In genomic region chr2:20597868-20598183, GRCh38 we compare ENCODE assay signal across 11 cellular contexts. TPM values are rescaled to one million over a fixed set of nuclear protein-coding genes. Genes with fewer than 3 reads are reported as not detected.
A peak's percentile ranks its signal among the peaks of the same experiment; 100 is the strongest.
DNase-seq lines count a peak whose midpoint lies in the region; ATAC-seq and TF ChIP-seq lines count a peak whose summit lies in the region.
"Had no signal": no experiment of that assay in that cellular context is flagged by ENCODE, and none has a peak within 500 bp of the region (broad histone marks: within the 10 kb centered on the region; RNA-seq: fewer than 3 reads in every experiment).

No MANE protein-coding gene starts in this region.

- H3K4me3 Mint-ChIP-seq in HFFc6 (no peak overlapping the region), Calu3 (ENCODE audit: low read depth, unreplicated experiment) (no peak overlapping the region)
- H3K4me3 Mint-ChIP-seq in CD4-positive, alpha-beta memory T cell, result peak overlapping the region in 1 of 8 donors; percentile 52
- H3K4me3 Mint-ChIP-seq: activated T-cell treated with anti-CD3 and anti-CD28 coated beads, Interleukin-2, amount 50 U/mL, for 4 hours had no signal

- H3K4me2 ChIP-seq in smooth muscle cell, result no peak overlapping the region

- H3K27ac Mint-ChIP-seq in HFFc6 (peak overlapping the region; percentile 94; the same call in 1 of the 2 replicates), Calu3 (ENCODE audit: unreplicated experiment) (no peak overlapping the region)
- no peak overlapping the region for H3K27ac Mint-ChIP-seq in CD4-positive, alpha-beta memory T cell

- H3K36me3 ChIP-seq in liver (ENCODE audit: control insufficient read depth in 4 of 4, insufficient read depth in 3 of 4, low read depth in 1 of 4, low read length in 3 of 4) (no peaks in the 10 kb centered on the region), smooth muscle cell (ENCODE audit: low read depth) (no peaks in the 10 kb centered on the region)
- H3K36me3 ChIP-seq in CD4-positive, alpha-beta memory T cell (ENCODE audit: insufficient read depth, low read length), result no peaks in the 10 kb centered on the region

- CTCF ChIA-PET in Calu3 (lab: Charles Lee), result no interaction called here
- CTCF ChIA-PET in CD4-positive, alpha-beta memory T cell (lab: Charles Lee; ENCODE audit: partially characterized antibody), result no interaction called here

- peaks cover 1% of the 10 kb centered on the region for H3K27me3 Mint-ChIP-seq in HFFc6 (ENCODE audit: insufficient read depth)
- no peaks in the 10 kb centered on the region for H3K27me3 Mint-ChIP-seq in Calu3 (ENCODE audit: unreplicated experiment)
- H3K27me3 Mint-ChIP-seq in CD4-positive, alpha-beta memory T cell, result no peaks in the 10 kb centered on the region

- peaks cover 19% of the 10 kb centered on the region for H3F3A ChIP-seq in smooth muscle cell (ENCODE audit: low read depth)

- H3K36me3 Mint-ChIP-seq in HFFc6 (ENCODE audit: low read depth) (no peaks in the 10 kb centered on the region), Calu3 (ENCODE audit: insufficient read depth, unreplicated experiment) (peaks cover 3% of the 10 kb centered on the region)
- peaks cover 0 to 5% of the 10 kb centered on the region in 2 donors for H3K36me3 Mint-ChIP-seq in CD4-positive, alpha-beta memory T cell

- TF ChIP-seq RAD21 in liver (IDR thresholded peaks at IDR 0.05), result no peak

- H3K4me1 ChIP-seq in liver (ENCODE audit: control insufficient read depth in 4 of 4, insufficient read depth in 4 of 4, low read length in 3 of 4), result peaks cover 50 to 74% (median 65%) of the 10 kb centered on the region in 4 donors
- H3K4me1 ChIP-seq in smooth muscle cell (ENCODE audit: low read depth), result peaks cover 53% of the 10 kb centered on the region
- no peaks in the 10 kb centered on the region for H3K4me1 ChIP-seq in CD4-positive, alpha-beta memory T cell (ENCODE audit: insufficient read depth, low read length)

- peak overlapping the region in 54 of 59 donors; percentile 0 to 95 (median 70) for H3K27ac ChIP-seq in dorsolateral prefrontal cortex
- H3K27ac ChIP-seq in liver (ENCODE audit: low read depth in 1 of 2, low read length in 2 of 2), result peak overlapping the region; percentile 82 to 85
- peak overlapping the region; percentile 98 for H3K27ac ChIP-seq in smooth muscle cell (ENCODE audit: low read depth)
- no peak overlapping the region for H3K27ac ChIP-seq in CD4-positive, alpha-beta memory T cell (ENCODE audit: low read depth, low read length)

- DNase-seq in HFFc6 (no peak), dorsolateral prefrontal cortex (peak in 3 of 10 donors; percentile 10 to 41 (median 21)), smooth muscle cell (lab: John Stamatoyannopoulos, UW; ENCODE audit: unreplicated experiment) (no peak), SK-N-DZ (ENCODE audit: low spot score) (no peak), Calu3 (no peak)
- no peak for DNase-seq in CD4-positive, alpha-beta memory T cell
- DNase-seq: activated T-cell treated with anti-CD3 and anti-CD28 coated beads, Interleukin-2, amount 50 U/mL, for 4 hours; NCI-H1105; NCI-H748 treated with DMSO at 0.1 percent for 48 hours had no signal

- H3K4me1 Mint-ChIP-seq in HFFc6 (ENCODE audit: low read depth) (peaks cover 60% of the 10 kb centered on the region), Calu3 (ENCODE audit: low read depth, unreplicated experiment) (peaks cover 47% of the 10 kb centered on the region)
- peaks cover 1 to 8% (median 3%) of the 10 kb centered on the region in 4 donors for H3K4me1 Mint-ChIP-seq in CD4-positive, alpha-beta memory T cell

- H2AFZ ChIP-seq in smooth muscle cell (ENCODE audit: low read depth), result no peak overlapping the region

- no peaks in the 10 kb centered on the region for H3K79me2 ChIP-seq in smooth muscle cell (ENCODE audit: low read depth)

- H3K27me3 ChIP-seq in dorsolateral prefrontal cortex (no peaks in the 10 kb centered on the region), liver (ENCODE audit: control insufficient read depth in 4 of 4, insufficient read depth in 4 of 4, low read length in 3 of 4) (no peaks in the 10 kb centered on the region), smooth muscle cell (ENCODE audit: low read depth) (no peaks in the 10 kb centered on the region)
- H3K27me3 ChIP-seq in CD4-positive, alpha-beta memory T cell (ENCODE audit: insufficient read depth, low read length), result no peaks in the 10 kb centered on the region

- H3K9ac ChIP-seq in liver (ENCODE audit: low read depth in 1 of 2, low read length in 2 of 2) (peak overlapping the region in 1 of 2 donors; percentile 80), smooth muscle cell (ENCODE audit: low read depth) (no peak overlapping the region)

- no peaks in the 10 kb centered on the region for H4K20me1 ChIP-seq in smooth muscle cell (ENCODE audit: low read depth)

- no peak for TF ChIP-seq CTCF in HFFc6 (IDR thresholded peaks at IDR 0.05)
- TF ChIP-seq CTCF in dorsolateral prefrontal cortex (IDR thresholded peaks at IDR 0.05 in 54 of 56, conservative IDR thresholded peaks at IDR 0.05 in 2 of 56; ENCODE audit: low read depth in 1 of 56, partially characterized antibody in 56 of 56), result no peak
- no peak for TF ChIP-seq CTCF in liver (IDR thresholded peaks at IDR 0.05; ENCODE audit: low read depth, low read length, missing input control)
- TF ChIP-seq CTCF in smooth muscle cell (IDR thresholded peaks at IDR 0.05; ENCODE audit: borderline replicate concordance, insufficient read depth, poor library complexity, severe bottlenecking), result no peak
- TF ChIP-seq CTCF in Calu3 (IDR thresholded peaks at IDR 0.05; ENCODE audit: unreplicated experiment), result no peak

- WGBS in liver, result 80% methylated on average over 6 of the region's 6 CpGs
- WGBS in smooth muscle cell (ENCODE audit: low lambda C conversion rate), result 63% methylated on average over 6 of the region's 6 CpGs

- no peak for ATAC-seq in HG02852 (IDR thresholded peaks at IDR 0.05; ENCODE audit: unreplicated experiment)
- ATAC-seq: activated T-cell treated with anti-CD3 and anti-CD28 coated beads, Interleukin-2, amount 50 U/mL, for 4 hours had no signal

- BruUV-seq in Calu3 (replicated peaks; lab: Mats Ljungman, UMichigan), result no TSS peak

- intact Hi-C loops in dorsolateral prefrontal cortex (cut with DNase I), result loop anchor here in 1 of 2 donors (2.0 kb wide), 1 partner anchor 15 kb away; no protein-coding TSS in a partner anchor
- intact Hi-C loops in Calu3 (cut with micrococcal nuclease; ENCODE audit: unreplicated experiment), result no loop called here
- intact Hi-C loops in CD4-positive, alpha-beta memory T cell (cut with micrococcal nuclease), result no loop called here

- POLR2A ChIA-PET in CD4-positive, alpha-beta memory T cell (lab: Charles Lee; ENCODE audit: partially characterized antibody), result no interaction called here

- no peaks in the 10 kb centered on the region for H3K9me3 ChIP-seq in liver (ENCODE audit: control insufficient read depth in 4 of 4, low read length in 3 of 4)
- H3K9me3 ChIP-seq in smooth muscle cell (replicated peaks; ENCODE audit: low read depth), result no peaks in the 10 kb centered on the region
- H3K9me3 ChIP-seq in CD4-positive, alpha-beta memory T cell (ENCODE audit: control insufficient read depth in 1 of 2, low read length in 2 of 2), result no peaks in the 10 kb centered on the region

- H3K9me3 Mint-ChIP-seq in HFFc6 (no peaks in the 10 kb centered on the region), Calu3 (ENCODE audit: low read depth, unreplicated experiment) (no peaks in the 10 kb centered on the region)
- H3K9me3 Mint-ChIP-seq in CD4-positive, alpha-beta memory T cell, result no peaks in the 10 kb centered on the region
- H3K9me3 Mint-ChIP-seq: activated T-cell treated with anti-CD3 and anti-CD28 coated beads, Interleukin-2, amount 50 U/mL, for 4 hours had no signal

- H3K4me3 ChIP-seq in dorsolateral prefrontal cortex, result no peak overlapping the region
- peak overlapping the region in 1 of 3 donors; percentile 1 for H3K4me3 ChIP-seq in liver (ENCODE audit: low read depth in 1 of 3, low read length in 3 of 3)
- H3K4me3 ChIP-seq in smooth muscle cell, result no peak overlapping the region
- H3K4me3 ChIP-seq in CD4-positive, alpha-beta memory T cell (ENCODE audit: low read length in 2 of 2), result no peak overlapping the region

TF ChIP-seq in liver, 16 proteins besides CTCF, POLR2A, EP300 and RAD21:
- TF ChIP-seq ZBTB33 (IDR thresholded peaks at IDR 0.05) (no peak), FOXA2 (IDR thresholded peaks at IDR 0.05) (no peak), TAF1 (conservative IDR thresholded peaks at IDR 0.05) (no peak), ATF3 (IDR thresholded peaks at IDR 0.05) (no peak)
- TF ChIP-seq, protein P1, sequence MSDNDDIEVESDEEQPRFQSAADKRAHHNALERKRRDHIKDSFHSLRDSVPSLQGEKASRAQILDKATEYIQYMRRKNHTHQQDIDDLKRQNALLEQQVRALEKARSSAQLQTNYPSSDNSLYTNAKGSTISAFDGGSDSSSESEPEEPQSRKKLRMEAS (IDR thresholded peaks at IDR 0.05), result no peak
TF ChIP-seq in liver: peak in this region for 0.

RNA-seq across cellular contexts. Expression of gene HS1BP3, which starts 53.1 kb away (rescaled TPM):
- 10 to 100 TPM; 12.7 to 17.3 (median 15.8) TPM for total RNA-seq in HFFc6 (2021; fragmentation: NEBNext Ultra II Directional; extraction: Animal tissue kit (Norgen Biotek cat#: 25700))
- total RNA-seq in dorsolateral prefrontal cortex (10 to 100 TPM; 18.3 to 36.0 (median 26.0) TPM), liver (10 to 100 TPM in 1 of 2 donors, 1 to 10 TPM in 1; 7.7 to 14.1 TPM), smooth muscle cell (9.3 and 12.7 TPM in 2 replicates), Calu3 (2022) (26.4 and 28.5 TPM in 2 replicates)
- polyA plus RNA-seq in liver (10 to 100 TPM in 1 of 2 donors, 1 to 10 TPM in 1; 7.8 to 15.4 TPM), smooth muscle cell (20.1 and 20.4 TPM in 2 replicates)
- 10.6 and 18.1 TPM in 2 replicates for polyA plus RNA-seq in SK-N-DZ (2014; cell fraction: cytosol; rRNA removed)
- 12.7 and 17.9 TPM in 2 replicates for polyA plus RNA-seq in SK-N-DZ (2014; cell fraction: nucleus; rRNA removed)
- total RNA-seq in CD4-positive, alpha-beta memory T cell, result 10 to 100 TPM; 20.1 TPM
- 10 to 100 TPM; 16.7 to 17.5 TPM for polyA plus RNA-seq in CD4-positive, alpha-beta memory T cell
